1 cellular context compared by ENCODE assay signal in genomic region chr7:38335490-38336135, GRCh38.
TF ChIP-seq lines count a peak whose summit lies in the region.

No MANE protein-coding gene starts in this region.

TF ChIP-seq in H1, 55 proteins besides CTCF, POLR2A, EP300 and RAD21 (continued from another document):
- TF ChIP-seq, protein P1, sequence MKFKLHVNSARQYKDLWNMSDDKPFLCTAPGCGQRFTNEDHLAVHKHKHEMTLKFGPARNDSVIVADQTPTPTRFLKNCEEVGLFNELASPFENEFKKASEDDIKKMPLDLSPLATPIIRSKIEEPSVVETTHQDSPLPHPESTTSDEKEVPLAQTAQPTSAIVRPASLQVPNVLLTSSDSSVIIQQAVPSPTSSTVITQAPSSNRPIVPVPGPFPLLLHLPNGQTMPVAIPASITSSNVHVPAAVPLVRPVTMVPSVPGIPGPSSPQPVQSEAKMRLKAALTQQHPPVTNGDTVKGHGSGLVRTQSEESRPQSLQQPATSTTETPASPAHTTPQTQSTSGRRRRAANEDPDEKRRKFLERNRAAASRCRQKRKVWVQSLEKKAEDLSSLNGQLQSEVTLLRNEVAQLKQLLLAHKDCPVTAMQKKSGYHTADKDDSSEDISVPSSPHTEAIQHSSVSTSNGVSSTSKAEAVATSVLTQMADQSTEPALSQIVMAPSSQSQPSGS (IDR thresholded peaks at IDR 0.05; ENCODE audit: low read length) = no peak
- no peak for TF ChIP-seq BACH1 (IDR thresholded peaks at IDR 0.05; ENCODE audit: low read length)
- 0 out of 2 replicates have a peak, but pooled peaks have one; percentile 24 for TF ChIP-seq KDM1A (IDR thresholded peaks at IDR 0.05; ENCODE audit: borderline replicate concordance, low read length)
- no peak for TF ChIP-seq KDM5A (IDR thresholded peaks at IDR 0.05; ENCODE audit: low read length)
- 0 out of 2 replicates have a peak, but pooled peaks have one; percentile 23 for TF ChIP-seq ATF3 (IDR thresholded peaks at IDR 0.05; ENCODE audit: insufficient read depth, low read depth, low read length)
- no peak for TF ChIP-seq JUN (IDR thresholded peaks at IDR 0.05; ENCODE audit: low read depth, low read length)
- TF ChIP-seq, protein P2, sequence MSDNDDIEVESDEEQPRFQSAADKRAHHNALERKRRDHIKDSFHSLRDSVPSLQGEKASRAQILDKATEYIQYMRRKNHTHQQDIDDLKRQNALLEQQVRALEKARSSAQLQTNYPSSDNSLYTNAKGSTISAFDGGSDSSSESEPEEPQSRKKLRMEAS (IDR thresholded peaks at IDR 0.05) = peak; percentile 52; the same call in 1 of the 2 replicates
- no peak for TF ChIP-seq CBX5 (IDR thresholded peaks at IDR 0.05; ENCODE audit: low read depth, low read length)
- no peak for TF ChIP-seq SAP30 (IDR thresholded peaks at IDR 0.05; ENCODE audit: insufficient read depth, insufficient replicate concordance, low read length)
- no peak for TF ChIP-seq USF2 (IDR thresholded peaks at IDR 0.05; ENCODE audit: low read length)
- TF ChIP-seq SIX5 (IDR thresholded peaks at IDR 0.05; ENCODE audit: low read depth, low read length) = no peak
- TF ChIP-seq, protein P3, sequence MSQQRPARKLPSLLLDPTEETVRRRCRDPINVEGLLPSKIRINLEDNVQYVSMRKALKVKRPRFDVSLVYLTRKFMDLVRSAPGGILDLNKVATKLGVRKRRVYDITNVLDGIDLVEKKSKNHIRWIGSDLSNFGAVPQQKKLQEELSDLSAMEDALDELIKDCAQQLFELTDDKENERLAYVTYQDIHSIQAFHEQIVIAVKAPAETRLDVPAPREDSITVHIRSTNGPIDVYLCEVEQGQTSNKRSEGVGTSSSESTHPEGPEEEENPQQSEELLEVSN (IDR thresholded peaks at IDR 0.05) = peak; percentile 39; the same call in 1 of the 2 replicates
- TF ChIP-seq TAF1 (IDR thresholded peaks at IDR 0.05; ENCODE audit: low read depth, low read length) = no peak
- TF ChIP-seq, protein P4, sequence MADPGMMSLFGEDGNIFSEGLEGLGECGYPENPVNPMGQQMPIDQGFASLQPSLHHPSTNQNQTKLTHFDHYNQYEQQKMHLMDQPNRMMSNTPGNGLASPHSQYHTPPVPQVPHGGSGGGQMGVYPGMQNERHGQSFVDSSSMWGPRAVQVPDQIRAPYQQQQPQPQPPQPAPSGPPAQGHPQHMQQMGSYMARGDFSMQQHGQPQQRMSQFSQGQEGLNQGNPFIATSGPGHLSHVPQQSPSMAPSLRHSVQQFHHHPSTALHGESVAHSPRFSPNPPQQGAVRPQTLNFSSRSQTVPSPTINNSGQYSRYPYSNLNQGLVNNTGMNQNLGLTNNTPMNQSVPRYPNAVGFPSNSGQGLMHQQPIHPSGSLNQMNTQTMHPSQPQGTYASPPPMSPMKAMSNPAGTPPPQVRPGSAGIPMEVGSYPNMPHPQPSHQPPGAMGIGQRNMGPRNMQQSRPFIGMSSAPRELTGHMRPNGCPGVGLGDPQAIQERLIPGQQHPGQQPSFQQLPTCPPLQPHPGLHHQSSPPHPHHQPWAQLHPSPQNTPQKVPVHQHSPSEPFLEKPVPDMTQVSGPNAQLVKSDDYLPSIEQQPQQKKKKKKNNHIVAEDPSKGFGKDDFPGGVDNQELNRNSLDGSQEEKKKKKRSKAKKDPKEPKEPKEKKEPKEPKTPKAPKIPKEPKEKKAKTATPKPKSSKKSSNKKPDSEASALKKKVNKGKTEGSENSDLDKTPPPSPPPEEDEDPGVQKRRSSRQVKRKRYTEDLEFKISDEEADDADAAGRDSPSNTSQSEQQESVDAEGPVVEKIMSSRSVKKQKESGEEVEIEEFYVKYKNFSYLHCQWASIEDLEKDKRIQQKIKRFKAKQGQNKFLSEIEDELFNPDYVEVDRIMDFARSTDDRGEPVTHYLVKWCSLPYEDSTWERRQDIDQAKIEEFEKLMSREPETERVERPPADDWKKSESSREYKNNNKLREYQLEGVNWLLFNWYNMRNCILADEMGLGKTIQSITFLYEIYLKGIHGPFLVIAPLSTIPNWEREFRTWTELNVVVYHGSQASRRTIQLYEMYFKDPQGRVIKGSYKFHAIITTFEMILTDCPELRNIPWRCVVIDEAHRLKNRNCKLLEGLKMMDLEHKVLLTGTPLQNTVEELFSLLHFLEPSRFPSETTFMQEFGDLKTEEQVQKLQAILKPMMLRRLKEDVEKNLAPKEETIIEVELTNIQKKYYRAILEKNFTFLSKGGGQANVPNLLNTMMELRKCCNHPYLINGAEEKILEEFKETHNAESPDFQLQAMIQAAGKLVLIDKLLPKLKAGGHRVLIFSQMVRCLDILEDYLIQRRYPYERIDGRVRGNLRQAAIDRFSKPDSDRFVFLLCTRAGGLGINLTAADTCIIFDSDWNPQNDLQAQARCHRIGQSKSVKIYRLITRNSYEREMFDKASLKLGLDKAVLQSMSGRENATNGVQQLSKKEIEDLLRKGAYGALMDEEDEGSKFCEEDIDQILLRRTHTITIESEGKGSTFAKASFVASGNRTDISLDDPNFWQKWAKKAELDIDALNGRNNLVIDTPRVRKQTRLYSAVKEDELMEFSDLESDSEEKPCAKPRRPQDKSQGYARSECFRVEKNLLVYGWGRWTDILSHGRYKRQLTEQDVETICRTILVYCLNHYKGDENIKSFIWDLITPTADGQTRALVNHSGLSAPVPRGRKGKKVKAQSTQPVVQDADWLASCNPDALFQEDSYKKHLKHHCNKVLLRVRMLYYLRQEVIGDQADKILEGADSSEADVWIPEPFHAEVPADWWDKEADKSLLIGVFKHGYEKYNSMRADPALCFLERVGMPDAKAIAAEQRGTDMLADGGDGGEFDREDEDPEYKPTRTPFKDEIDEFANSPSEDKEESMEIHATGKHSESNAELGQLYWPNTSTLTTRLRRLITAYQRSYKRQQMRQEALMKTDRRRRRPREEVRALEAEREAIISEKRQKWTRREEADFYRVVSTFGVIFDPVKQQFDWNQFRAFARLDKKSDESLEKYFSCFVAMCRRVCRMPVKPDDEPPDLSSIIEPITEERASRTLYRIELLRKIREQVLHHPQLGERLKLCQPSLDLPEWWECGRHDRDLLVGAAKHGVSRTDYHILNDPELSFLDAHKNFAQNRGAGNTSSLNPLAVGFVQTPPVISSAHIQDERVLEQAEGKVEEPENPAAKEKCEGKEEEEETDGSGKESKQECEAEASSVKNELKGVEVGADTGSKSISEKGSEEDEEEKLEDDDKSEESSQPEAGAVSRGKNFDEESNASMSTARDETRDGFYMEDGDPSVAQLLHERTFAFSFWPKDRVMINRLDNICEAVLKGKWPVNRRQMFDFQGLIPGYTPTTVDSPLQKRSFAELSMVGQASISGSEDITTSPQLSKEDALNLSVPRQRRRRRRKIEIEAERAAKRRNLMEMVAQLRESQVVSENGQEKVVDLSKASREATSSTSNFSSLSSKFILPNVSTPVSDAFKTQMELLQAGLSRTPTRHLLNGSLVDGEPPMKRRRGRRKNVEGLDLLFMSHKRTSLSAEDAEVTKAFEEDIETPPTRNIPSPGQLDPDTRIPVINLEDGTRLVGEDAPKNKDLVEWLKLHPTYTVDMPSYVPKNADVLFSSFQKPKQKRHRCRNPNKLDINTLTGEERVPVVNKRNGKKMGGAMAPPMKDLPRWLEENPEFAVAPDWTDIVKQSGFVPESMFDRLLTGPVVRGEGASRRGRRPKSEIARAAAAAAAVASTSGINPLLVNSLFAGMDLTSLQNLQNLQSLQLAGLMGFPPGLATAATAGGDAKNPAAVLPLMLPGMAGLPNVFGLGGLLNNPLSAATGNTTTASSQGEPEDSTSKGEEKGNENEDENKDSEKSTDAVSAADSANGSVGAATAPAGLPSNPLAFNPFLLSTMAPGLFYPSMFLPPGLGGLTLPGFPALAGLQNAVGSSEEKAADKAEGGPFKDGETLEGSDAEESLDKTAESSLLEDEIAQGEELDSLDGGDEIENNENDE (IDR thresholded peaks at IDR 0.05; ENCODE audit: insufficient replicate concordance, low read length) = no peak
